17 cellular contexts compared by ENCODE assay signal in the genomic region with DNA sequence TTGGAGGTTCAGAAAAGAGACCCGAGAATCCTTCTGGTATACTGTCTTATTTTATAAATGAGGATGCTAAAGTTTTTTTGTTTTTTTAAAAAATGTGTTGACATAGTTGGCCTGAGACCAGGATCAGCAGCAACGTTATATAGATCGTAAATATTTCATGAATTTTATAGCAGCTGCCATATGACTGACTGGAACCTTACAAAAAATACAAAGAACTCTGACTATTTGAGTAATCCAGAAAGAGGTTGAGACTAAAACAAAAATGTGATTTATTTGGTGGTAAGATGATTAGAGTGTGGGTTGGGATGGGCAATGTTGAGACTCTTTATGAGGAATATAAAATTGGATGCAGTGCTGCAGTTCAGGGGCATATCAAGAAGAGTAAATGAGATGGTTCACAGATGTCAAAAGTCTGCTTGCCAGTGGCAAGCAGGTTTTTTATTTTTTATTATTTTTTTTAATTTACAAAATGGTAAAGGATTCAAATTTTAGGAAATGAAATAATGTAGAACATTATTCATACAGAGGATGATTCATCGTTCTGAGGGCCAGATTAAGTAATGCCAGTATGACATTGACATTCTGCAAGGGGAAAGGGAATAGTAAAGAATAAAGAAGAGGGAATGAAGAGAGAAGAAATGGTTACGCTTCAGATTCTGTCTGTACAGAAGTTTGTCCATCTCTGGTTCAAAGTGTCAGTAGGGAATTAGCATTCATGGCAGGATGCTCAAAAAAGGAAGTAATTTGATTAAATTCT. TPM values are rescaled to one million over a fixed set of nuclear protein-coding genes. Genes with fewer than 3 reads are reported as not detected.
DNase-seq lines count a peak whose midpoint lies in the region; ATAC-seq and TF ChIP-seq lines count a peak whose summit lies in the region.
"Had no signal": no experiment of that assay in that cellular context is flagged by ENCODE, and none has a peak within 500 bp of the region (broad histone marks: within the 10 kb centered on the region; RNA-seq: fewer than 3 reads in every experiment).

No MANE protein-coding gene starts in this region.

- H3K4me3 ChIP-seq in gastrocnemius medialis = no peak overlapping the region
- H3K4me3 ChIP-seq: lower lobe of right lung, tibial nerve had no signal

- ATAC-seq in activated CD4-positive, alpha-beta T cell treated with anti-CD3 and anti-CD28 coated beads for 36 hours = no peak
- peak; percentile 56 to 80 for ATAC-seq in gastrocnemius medialis
- ATAC-seq: lower lobe of right lung had no signal

- TF ChIP-seq POLR2A in gastrocnemius medialis (IDR thresholded peaks at IDR 0.05) = no peak

- DNase-seq in activated CD4-positive, alpha-beta T cell treated with anti-CD3 and anti-CD28 coated beads for 36 hours = no peak
- no peak for DNase-seq in activated CD4-positive, alpha-beta T cell treated with anti-CD3 and anti-CD28 coated beads for 1 hour
- DNase-seq in MV-4-11 (lab: John Stamatoyannopoulos, UW) (peak; percentile 25), dermis blood vessel endothelial cell (peak; percentile 32), gastrocnemius medialis (no peak), anterior cingulate cortex (lab: John Stamatoyannopoulos, UW) (no peak), GF-D8 (lab: John Stamatoyannopoulos, UW) (no peak), T1000 (lab: John Stamatoyannopoulos, UW) (no peak)
- DNase-seq: 8988T; DMS79; Kasumi-1; lower lobe of right lung; NCI-H2081; SIG-M5; stimulated activated CD4-positive, alpha-beta T cell treated with anti-CD3 and anti-CD28 coated beads, Interleukin-15, amount 100 ng/mL, for 24 hours had no signal

- H3K9me3 Mint-ChIP-seq in activated CD4-positive, alpha-beta T cell treated with anti-CD3 and anti-CD28 coated beads for 36 hours (ENCODE audit: low read depth) = no peaks in the 10 kb centered on the region

- in situ Hi-C loops in gastrocnemius medialis (cut with MboI; ENCODE audit: low sequenced_read_pairs in 4 of 4) = no loop called here

- peaks cover 0 to 20% of the 10 kb centered on the region in 2 donors for H3K36me3 ChIP-seq in gastrocnemius medialis

- H3K27ac ChIP-seq in gastrocnemius medialis = peak overlapping the region in 2 of 4 donors; percentile 30 to 54
- H3K27ac ChIP-seq: lower lobe of right lung, tibial nerve had no signal

- POLR2A ChIA-PET in activated CD4-positive, alpha-beta T cell treated with anti-CD3 and anti-CD28 coated beads for 36 hours (lab: Charles Lee) = no interaction called here

- peaks cover 29% of the 10 kb centered on the region for H3K4me1 Mint-ChIP-seq in activated CD4-positive, alpha-beta T cell treated with anti-CD3 and anti-CD28 coated beads for 36 hours

- H3K27me3 ChIP-seq in gastrocnemius medialis = no peaks in the 10 kb centered on the region
- H3K27me3 ChIP-seq: neutrophil, tibial nerve had no signal

- TF ChIP-seq CTCF in gastrocnemius medialis (IDR thresholded peaks at IDR 0.05 in 4 of 5, conservative IDR thresholded peaks at IDR 0.05 in 1 of 5) = no peak

- intact Hi-C loops in activated CD4-positive, alpha-beta T cell treated with anti-CD3 and anti-CD28 coated beads for 36 hours (cut with DNase I, micrococcal nuclease) = no loop called here
- intact Hi-C loops in gastrocnemius medialis (cut with DNase I; ENCODE audit: low total_unique reads) = no loop called here

- peaks cover 0 to 2% of the 10 kb centered on the region in 2 donors for H3K4me1 ChIP-seq in gastrocnemius medialis
- H3K4me1 ChIP-seq: lower lobe of right lung had no signal

- CTCF ChIA-PET in activated CD4-positive, alpha-beta T cell treated with anti-CD3 and anti-CD28 coated beads for 36 hours (lab: Charles Lee) = no interaction called here

- H3K27ac Mint-ChIP-seq in activated CD4-positive, alpha-beta T cell treated with anti-CD3 and anti-CD28 coated beads for 36 hours = peak overlapping the region; percentile 56

- H3K36me3 Mint-ChIP-seq in activated CD4-positive, alpha-beta T cell treated with anti-CD3 and anti-CD28 coated beads for 36 hours (ENCODE audit: low read depth) = peaks cover 42% of the 10 kb centered on the region

- no peaks in the 10 kb centered on the region for H3K9me3 ChIP-seq in gastrocnemius medialis
- H3K9me3 ChIP-seq: lower lobe of right lung, neutrophil, tibial nerve had no signal

- H3K4me3 Mint-ChIP-seq in activated CD4-positive, alpha-beta T cell treated with anti-CD3 and anti-CD28 coated beads for 36 hours = no peak overlapping the region

- no peaks in the 10 kb centered on the region for H3K27me3 Mint-ChIP-seq in activated CD4-positive, alpha-beta T cell treated with anti-CD3 and anti-CD28 coated beads for 36 hours

RNA-seq across cellular contexts. Expression of a gene that starts 58.5 kb away (rescaled TPM):
- 10 to 100 TPM; 33.9 to 44.5 TPM for total RNA-seq in activated CD4-positive, alpha-beta T cell treated with anti-CD3 and anti-CD28 coated beads for 36 hours
- total RNA-seq in dermis blood vessel endothelial cell = 25.4 and 34.8 TPM in 2 replicates
- 10 to 100 TPM; 33.8 to 49.3 (median 41.7) TPM for total RNA-seq in gastrocnemius medialis

Comparison
In these comparisons a context has a peak if more than half of its experiments do, and no peak if none do; other contexts are left out.
1. DNase-seq: peak in MV-4-11 (single experiment) and dermis blood vessel endothelial cell (single experiment); none in activated CD4-positive, alpha-beta T cell treated with anti-CD3 and anti-CD28 coated beads for 36 hours (single experiment), activated CD4-positive, alpha-beta T cell treated with anti-CD3 and anti-CD28 coated beads for 1 hour (single experiment), gastrocnemius medialis (0 of 2), anterior cingulate cortex (0 of 58), GF-D8 (single experiment) and T1000 (single experiment).